In genomic region chr10:128594688-128595087, GRCh38 we compare ENCODE assay signal across 11 cellular contexts.
"Had no signal": no experiment of that assay in that cellular context is flagged by ENCODE, and none has a peak within 500 bp of the region (broad histone marks: within the 10 kb centered on the region; RNA-seq: fewer than 3 reads in every experiment).

No MANE protein-coding gene starts in this region.

- H3K4me3 ChIP-seq: GM23248, GM23338, HAP-1 had no signal

- H3K4me1 ChIP-seq: HAP-1 had no signal

- H3K27ac ChIP-seq: GM23248 had no signal

- H3K4me2 ChIP-seq: GM23338 had no signal

- H3K9me3 ChIP-seq: HAP-1 had no signal

- H3K9ac ChIP-seq: GM23248 had no signal

- FAIRE-seq: H1, H54 had no signal

- H3K36me3 ChIP-seq: HAP-1 had no signal

- DNase-seq: GM23248, GOT3, H7, H9, HCEC 1CT, HFFc6 had no signal

- ATAC-seq: GM23338, HCT116 had no signal

- H2AFZ ChIP-seq: GM23248, GM23338 had no signal
